Comparison of ENCODE assay signal across 11 cellular contexts in genomic region chr10:42960491-42961155, GRCh38.
DNase-seq lines count a peak whose midpoint lies in the region; ATAC-seq lines count a peak whose summit lies in the region.
"Had no signal": no experiment of that assay in that cellular context is flagged by ENCODE, and none has a peak within 500 bp of the region (broad histone marks: within the 10 kb centered on the region; RNA-seq: fewer than 3 reads in every experiment).

No MANE protein-coding gene starts in this region.

- H3K4me3 Mint-ChIP-seq in activated T-cell treated with anti-CD3 and anti-CD28 coated beads, Interleukin-2, amount 50 U/mL, for 24 hours: no peak overlapping the region
- H3K4me3 Mint-ChIP-seq in activated T-cell treated with anti-CD3 and anti-CD28 coated beads, Interleukin-2, amount 50 U/mL, for 4 hours: no peak overlapping the region
- H3K4me3 Mint-ChIP-seq: stimulated activated naive CD8-positive, alpha-beta T cell treated with anti-CD3 and anti-CD28 coated beads, Interleukin-15, Interleukin-2, amounts not matched to agents 100 ng/mL and 50 ng/mL, for 24 hours had no signal

- H3K4me1 ChIP-seq in adipocyte (ENCODE audit: control insufficient read depth, insufficient read depth, low read length): no peaks in the 10 kb centered on the region
- no peaks in the 10 kb centered on the region for H3K4me1 ChIP-seq in effector memory CD4-positive, alpha-beta T cell (ENCODE audit: control insufficient read depth, insufficient read depth, low read length, poor library complexity, severe bottlenecking)

- no peaks in the 10 kb centered on the region for H3K9me3 Mint-ChIP-seq in activated T-cell treated with anti-CD3 and anti-CD28 coated beads, Interleukin-2, amount 50 U/mL, for 24 hours
- H3K9me3 Mint-ChIP-seq in activated T-cell treated with anti-CD3 and anti-CD28 coated beads, Interleukin-2, amount 50 U/mL, for 4 hours: peaks cover 7% of the 10 kb centered on the region
- H3K9me3 Mint-ChIP-seq: stimulated activated naive CD8-positive, alpha-beta T cell treated with anti-CD3 and anti-CD28 coated beads, Interleukin-15, Interleukin-2, amounts not matched to agents 100 ng/mL and 50 ng/mL, for 24 hours had no signal

- H3K9ac ChIP-seq in adipocyte (ENCODE audit: low read length): no peak overlapping the region

- peaks cover 12% of the 10 kb centered on the region for H3K9me3 ChIP-seq in adipocyte (ENCODE audit: control insufficient read depth, low read length)
- no peaks in the 10 kb centered on the region for H3K9me3 ChIP-seq in effector memory CD4-positive, alpha-beta T cell (ENCODE audit: control insufficient read depth, low read length)

- H3K27me3 ChIP-seq in adipocyte (replicated peaks; ENCODE audit: control insufficient read depth, insufficient read depth, low read length): peaks cover 9% of the 10 kb centered on the region
- H3K27me3 ChIP-seq in effector memory CD4-positive, alpha-beta T cell (replicated peaks; ENCODE audit: control insufficient read depth, insufficient read depth, low read length, poor library complexity, severe bottlenecking): no peaks in the 10 kb centered on the region

- no peak overlapping the region for H3K4me3 ChIP-seq in adipocyte (ENCODE audit: low read length)
- H3K4me3 ChIP-seq in effector memory CD4-positive, alpha-beta T cell (ENCODE audit: insufficient read depth, low read depth, low read length, poor library complexity, severe bottlenecking): no peak overlapping the region

- no peak overlapping the region for H3K27ac Mint-ChIP-seq in activated T-cell treated with anti-CD3 and anti-CD28 coated beads, Interleukin-2, amount 50 U/mL, for 24 hours
- H3K27ac Mint-ChIP-seq: stimulated activated naive CD8-positive, alpha-beta T cell treated with anti-CD3 and anti-CD28 coated beads, Interleukin-15, Interleukin-2, amounts not matched to agents 100 ng/mL and 50 ng/mL, for 24 hours had no signal

- no peaks in the 10 kb centered on the region for H3K36me3 ChIP-seq in adipocyte (ENCODE audit: control insufficient read depth, insufficient read depth, low read length, severe bottlenecking)
- no peaks in the 10 kb centered on the region for H3K36me3 ChIP-seq in effector memory CD4-positive, alpha-beta T cell (ENCODE audit: control insufficient read depth, insufficient read depth, low read length)

- ATAC-seq in activated T-cell treated with anti-CD3 and anti-CD28 coated beads, Interleukin-2, amount 50 U/mL, for 4 hours: no peak
- no peak for ATAC-seq in HG02852 (IDR thresholded peaks at IDR 0.05; ENCODE audit: unreplicated experiment)

- DNase-seq in activated T-cell treated with anti-CD3 and anti-CD28 coated beads, Interleukin-2, amount 50 U/mL, for 24 hours: peak; percentile 13
- no peak for DNase-seq in activated T-cell treated with anti-CD3 and anti-CD28 coated beads, Interleukin-2, amount 50 U/mL, for 4 hours
- DNase-seq in adipocyte (ENCODE audit: low read depth): peak; percentile 8
- DNase-seq in iPS DF 19.7 (ENCODE audit: low read depth, low spot score): peak; percentile 50
- peak; percentile 45 for DNase-seq in ureter (ENCODE audit: low spot score)
- no peak for DNase-seq in activated naive CD4-positive, alpha-beta T cell treated with Interleukin-2 at 50 U/mL for 16 hours
- DNase-seq in effector memory CD4-positive, alpha-beta T cell: no peak
- DNase-seq: NCI-H1105, retina had no signal

- H3K27me3 Mint-ChIP-seq in activated T-cell treated with anti-CD3 and anti-CD28 coated beads, Interleukin-2, amount 50 U/mL, for 24 hours: no peaks in the 10 kb centered on the region
- no peaks in the 10 kb centered on the region for H3K27me3 Mint-ChIP-seq in activated T-cell treated with anti-CD3 and anti-CD28 coated beads, Interleukin-2, amount 50 U/mL, for 4 hours (ENCODE audit: low read depth)

- no peaks in the 10 kb centered on the region for H3K36me3 Mint-ChIP-seq in activated T-cell treated with anti-CD3 and anti-CD28 coated beads, Interleukin-2, amount 50 U/mL, for 24 hours (ENCODE audit: low read depth)
- no peaks in the 10 kb centered on the region for H3K36me3 Mint-ChIP-seq in activated T-cell treated with anti-CD3 and anti-CD28 coated beads, Interleukin-2, amount 50 U/mL, for 4 hours (ENCODE audit: insufficient read depth)

- H3K4me1 Mint-ChIP-seq in activated T-cell treated with anti-CD3 and anti-CD28 coated beads, Interleukin-2, amount 50 U/mL, for 24 hours (ENCODE audit: low read depth): no peaks in the 10 kb centered on the region
- H3K4me1 Mint-ChIP-seq in activated T-cell treated with anti-CD3 and anti-CD28 coated beads, Interleukin-2, amount 50 U/mL, for 4 hours (ENCODE audit: low read depth): no peaks in the 10 kb centered on the region

- no peak overlapping the region for H3K27ac ChIP-seq in effector memory CD4-positive, alpha-beta T cell (ENCODE audit: insufficient read depth, low read length, poor library complexity, severe bottlenecking)

Comparison
In these comparisons a context has a peak if more than half of its experiments do, and no peak if none do; other contexts are left out.
1. DNase-seq: peak in activated T-cell treated with anti-CD3 and anti-CD28 coated beads, Interleukin-2, amount 50 U/mL, for 24 hours (single experiment), adipocyte (single experiment), iPS DF 19.7 (single experiment) and ureter (single experiment); none in activated T-cell treated with anti-CD3 and anti-CD28 coated beads, Interleukin-2, amount 50 U/mL, for 4 hours (single experiment), activated naive CD4-positive, alpha-beta T cell treated with Interleukin-2 at 50 U/mL for 16 hours (single experiment) and effector memory CD4-positive, alpha-beta T cell (0 of 3).